Comparison of ENCODE assay signal across 19 cellular contexts in the genomic region with DNA sequence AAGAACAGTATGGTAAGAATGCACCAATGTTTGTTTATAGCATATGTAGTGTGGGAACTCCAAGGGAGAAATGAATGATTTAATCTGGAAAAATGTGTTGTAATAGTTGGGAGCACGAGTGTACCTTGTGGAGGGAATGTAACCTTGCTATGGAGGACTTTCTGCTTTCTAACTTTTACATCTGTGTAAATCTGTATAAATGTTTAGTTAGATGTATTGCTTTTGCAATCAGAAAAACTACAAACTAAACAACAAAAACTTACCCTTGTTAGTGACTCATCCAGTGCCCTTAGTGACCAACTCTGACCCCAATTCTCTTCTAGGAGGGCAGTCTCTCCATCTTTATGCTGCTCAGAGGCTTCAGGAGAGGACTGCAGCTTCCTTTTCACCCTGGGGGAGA.
DNase-seq lines count a peak whose midpoint lies in the region; ATAC-seq and TF ChIP-seq lines count a peak whose summit lies in the region.
"Had no signal": no experiment of that assay in that cellular context is flagged by ENCODE, and none has a peak within 500 bp of the region (broad histone marks: within the 10 kb centered on the region; RNA-seq: fewer than 3 reads in every experiment).

No MANE protein-coding gene starts in this region.

- H3K36me3 Mint-ChIP-seq in T-cell, result peaks cover 17% of the 10 kb centered on the region

- CTCF ChIA-PET in T-cell (lab: Charles Lee), result no interaction called here

- H3K4me1 Mint-ChIP-seq in T-cell, result peaks cover 57 to 77% (median 73%) of the 10 kb centered on the region in 3 donors

- no peak overlapping the region for H3K9ac ChIP-seq in GM23248

- peaks cover 51% of the 10 kb centered on the region for H3F3A ChIP-seq in GM23248 (ENCODE audit: insufficient read depth)

- H3K9me3 ChIP-seq in GM23248 (ENCODE audit: low read depth), result no peaks in the 10 kb centered on the region
- no peaks in the 10 kb centered on the region for H3K9me3 ChIP-seq in WERI-Rb-1 (ENCODE audit: severe bottlenecking)
- H3K9me3 ChIP-seq: thyroid gland had no signal

- no peak overlapping the region for H3K27ac Mint-ChIP-seq in T-cell
- H3K27ac Mint-ChIP-seq: IgD-negative memory B cell had no signal

- POLR2A ChIA-PET in T-cell (lab: Charles Lee), result no interaction called here

- H3K4me3 ChIP-seq in GM23248 (no peak overlapping the region), astrocyte of the spinal cord (ENCODE audit: low read depth, low read length) (no peak overlapping the region), foreskin fibroblast (ENCODE audit: low read depth in 1 of 2, low read length in 2 of 2) (no peak overlapping the region), WERI-Rb-1 (ENCODE audit: low read depth, low read length) (no peak overlapping the region)
- H3K4me3 ChIP-seq: smooth muscle cell, thyroid gland had no signal

- H3K27ac ChIP-seq in GM23248 (peak overlapping the region; percentile 84; the same call in 1 of the 2 replicates), WERI-Rb-1 (no peak overlapping the region)

- no peak overlapping the region for H3K4me3 Mint-ChIP-seq in T-cell
- H3K4me3 Mint-ChIP-seq: IgD-negative memory B cell had no signal

- 13 to 21% methylated on average over 1 of the region's 1 CpG for WGBS in GM23248 (ENCODE audit: low coverage in 1 of 2, low lambda C conversion rate in 2 of 2, missing lambda C conversion rate in 2 of 2), 2 experiments

- ATAC-seq in T-cell (replicated peaks in 1 of 4), result no peak
- ATAC-seq: activated CD4-positive, CD25-positive, alpha-beta regulatory T cell treated with anti-CD3 and anti-CD28 coated beads, Interleukin-2, amount 50 U/mL, for 24 hours had no signal

- H3K27me3 ChIP-seq in GM23248 (replicated peaks; ENCODE audit: insufficient read depth) (no peaks in the 10 kb centered on the region), WERI-Rb-1 (ENCODE audit: insufficient read depth, low read depth, severe bottlenecking) (no peaks in the 10 kb centered on the region)
- H3K27me3 ChIP-seq: thyroid gland had no signal

- peaks cover 0 to 9% (median 0%) of the 10 kb centered on the region in 3 donors for H3K9me3 Mint-ChIP-seq in T-cell
- H3K9me3 Mint-ChIP-seq: IgD-negative memory B cell had no signal

- H2AFZ ChIP-seq in GM23248, result no peak overlapping the region

- in situ Hi-C loops in GM23248 (cut with MboI), result no loop called here
- in situ Hi-C loops in astrocyte of the spinal cord (cut with HindIII; ENCODE audit: low sequenced_read_pairs), result no loop called here

- DNase-seq in GM23248 (peak; percentile 28), astrocyte of the spinal cord (ENCODE audit: low read depth, low spot score) (no peak), foreskin fibroblast (peak; percentile 38 to 59), renal cortical epithelial cell (ENCODE audit: low read depth) (peak; percentile 52), T-cell (no peak), inferior parietal cortex (ENCODE audit: extremely low spot score) (no peak), WERI-Rb-1 (no peak)
- no peak for DNase-seq in activated CD4-positive, CD25-positive, alpha-beta regulatory T cell (lab: John Stamatoyannopoulos, UW)
- DNase-seq: AML-193, anterior cingulate cortex, hypothalamus, NCI-H1930, NCI-H446 treated with DMSO at 0.1 percent for 48 hours, SHP77 treated with DMSO at 0.1 percent for 48 hours, T-helper 2 cell had no signal

- H3K4me2 ChIP-seq in GM23248 (ENCODE audit: unreplicated experiment), result no peak overlapping the region
- H3K4me2 ChIP-seq: smooth muscle cell had no signal

- no peaks in the 10 kb centered on the region for H3K36me3 ChIP-seq in GM23248 (ENCODE audit: low read depth)
- no peaks in the 10 kb centered on the region for H3K36me3 ChIP-seq in WERI-Rb-1
- H3K36me3 ChIP-seq: thyroid gland had no signal

- no peaks in the 10 kb centered on the region for H3K9me2 ChIP-seq in GM23248 (ENCODE audit: insufficient read depth)

- peaks cover 92% of the 10 kb centered on the region for H3K79me2 ChIP-seq in GM23248 (ENCODE audit: insufficient read depth)

- H3K4me1 ChIP-seq in GM23248 (ENCODE audit: insufficient read depth), result peaks cover 51% of the 10 kb centered on the region

- peaks cover 4% of the 10 kb centered on the region; the same call in 1 of the 2 replicates for H4K20me1 ChIP-seq in GM23248 (ENCODE audit: insufficient read depth)

- H3K27me3 Mint-ChIP-seq in T-cell, result no peaks in the 10 kb centered on the region
- H3K27me3 Mint-ChIP-seq: IgD-negative memory B cell had no signal

- TF ChIP-seq CTCF in astrocyte of the spinal cord (IDR thresholded peaks at IDR 0.05; ENCODE audit: low read depth, low read length) (peak; percentile 6), foreskin fibroblast (IDR thresholded peaks at IDR 0.05; ENCODE audit: low read depth, low read length) (no peak), WERI-Rb-1 (IDR thresholded peaks at IDR 0.05; ENCODE audit: low read depth, low read length) (no peak)

Comparison
In these comparisons a context has a peak if more than half of its experiments do, and no peak if none do; other contexts are left out.
1. DNase-seq: peak in GM23248 (single experiment), foreskin fibroblast (2 of 2) and renal cortical epithelial cell (single experiment); none in astrocyte of the spinal cord (single experiment), T-cell (0 of 34), activated CD4-positive, CD25-positive, alpha-beta regulatory T cell (0 of 4), inferior parietal cortex (single experiment) and WERI-Rb-1 (single experiment).